In genomic region chr6:3773696-3774298, GRCh38 we compare ENCODE assay signal across 17 cellular contexts. TPM values are rescaled to one million over a fixed set of nuclear protein-coding genes. Genes with fewer than 3 reads are reported as not detected.
DNase-seq lines count a peak whose midpoint lies in the region; ATAC-seq and TF ChIP-seq lines count a peak whose summit lies in the region.
"Had no signal": no experiment of that assay in that cellular context is flagged by ENCODE, and none has a peak within 500 bp of the region (broad histone marks: within the 10 kb centered on the region; RNA-seq: fewer than 3 reads in every experiment).

No MANE protein-coding gene starts in this region.

- H3K27me3 ChIP-seq in left lung, result no peaks in the 10 kb centered on the region
- H3K27me3 ChIP-seq: pancreas, SJCRH30 had no signal

- DNase-seq in AG10803 (ENCODE audit: low read depth) (peak; percentile 80), NCI-H2171 (lab: John Stamatoyannopoulos, UW) (peak; percentile 10), dermis blood vessel endothelial cell (peak; percentile 77), left lung (no peak), NCI-H524 (lab: John Stamatoyannopoulos, UW) (no peak), islet precursor cell (no peak), caudate nucleus (lab: John Stamatoyannopoulos, UW) (no peak)
- no peak for DNase-seq in effector CD8-positive, alpha-beta T cell (lab: John Stamatoyannopoulos, UW)
- DNase-seq: activated CD4-positive, alpha-beta memory T cell treated with anti-CD3 and anti-CD28 coated beads, Interleukin-2, amount 10 ng/mL, durations not matched to agents 7 days and 5 days; DND-41; KBM-7; midbrain; NCI-H1436 treated with DMSO at 0.1 percent for 48 hours; pancreas; SJCRH30; stimulated activated CD8-positive, alpha-beta memory T cell treated with anti-CD3 and anti-CD28 coated beads, Interleukin-4, amount 100 ng/mL, for 48 hours had no signal

- ATAC-seq in left lung, result peak; percentile 23

- TF ChIP-seq CTCF in AG10803 (conservative IDR thresholded peaks at IDR 0.05; ENCODE audit: low read length) (no peak), left lung (IDR thresholded peaks at IDR 0.05) (no peak)

- no peaks in the 10 kb centered on the region for H3K36me3 ChIP-seq in left lung
- H3K36me3 ChIP-seq: pancreas, SJCRH30 had no signal

- H3K4me3 ChIP-seq in AG10803 (ENCODE audit: low read length) (no peak overlapping the region), left lung (no peak overlapping the region)
- H3K4me3 ChIP-seq: pancreas, SJCRH30 had no signal

- intact Hi-C loops in left lung (cut with DNase I), result no loop called here

- no peak overlapping the region for H3K27ac ChIP-seq in left lung
- no peak overlapping the region for H3K27ac ChIP-seq in caudate nucleus (ENCODE audit: low read depth, low read length)
- H3K27ac ChIP-seq: epithelial cell of prostate, pancreas, SJCRH30 had no signal

- no peaks in the 10 kb centered on the region for H3K4me1 ChIP-seq in left lung
- H3K4me1 ChIP-seq: pancreas, SJCRH30 had no signal

- H3K9me3 ChIP-seq in left lung, result no peaks in the 10 kb centered on the region
- H3K9me3 ChIP-seq: pancreas, SJCRH30 had no signal

RNA-seq across cellular contexts. Expression of gene PXDC1, which starts 22.3 kb away (rescaled TPM):
- total RNA-seq in dermis blood vessel endothelial cell (61.5 and 135 TPM in 2 replicates), left lung (10 to 100 TPM; 49.9 to 50.8 TPM)

Comparison
In these comparisons a context has a peak if more than half of its experiments do, and no peak if none do; other contexts are left out.
1. DNase-seq: peak in AG10803 (single experiment), NCI-H2171 (single experiment) and dermis blood vessel endothelial cell (single experiment); none in left lung (0 of 2), effector CD8-positive, alpha-beta T cell (single experiment), NCI-H524 (0 of 2), islet precursor cell (single experiment) and caudate nucleus (0 of 61).